Comparison of ENCODE assay signal across 9 cellular contexts in genomic region chr15:38853608-38854007, GRCh38.
DNase-seq lines count a peak whose midpoint lies in the region; ATAC-seq, FAIRE-seq and TF ChIP-seq lines count a peak whose summit lies in the region.
"Had no signal": no experiment of that assay in that cellular context is flagged by ENCODE, and none has a peak within 500 bp of the region (broad histone marks: within the 10 kb centered on the region; RNA-seq: fewer than 3 reads in every experiment).

No MANE protein-coding gene starts in this region.

- H3K27ac ChIP-seq in mesendoderm (ENCODE audit: low read depth, low read length), result no peak overlapping the region

- H2BK15ac ChIP-seq in mesendoderm (replicated peaks; ENCODE audit: low read depth), result no peak overlapping the region

- H3K27me3 ChIP-seq in mesendoderm (ENCODE audit: insufficient read depth, low read length, poor library complexity), result no peaks in the 10 kb centered on the region

- WGBS in mesendoderm (ENCODE audit: extremely low coverage, insufficient coverage, low lambda C conversion rate), result no CpG with 5 or more reads among the region's 1 CpG

- H2BK120ac ChIP-seq in mesendoderm (ENCODE audit: low read depth, low read length), result no peak overlapping the region

- no peaks in the 10 kb centered on the region for H3K36me3 ChIP-seq in mesendoderm (ENCODE audit: control insufficient read depth, insufficient read depth, low read length)

- no peaks in the 10 kb centered on the region for H3K79me2 ChIP-seq in mesendoderm (ENCODE audit: control insufficient read depth, insufficient read depth, low read length)

- H3K23ac ChIP-seq in mesendoderm (ENCODE audit: low read length), result no peak overlapping the region

- H2BK5ac ChIP-seq in mesendoderm (ENCODE audit: low read length), result no peak overlapping the region

- no peak overlapping the region for H4K5ac ChIP-seq in mesendoderm (ENCODE audit: low read length)

- no peak overlapping the region for H4K8ac ChIP-seq in mesendoderm (ENCODE audit: low read depth, low read length)

- no peak overlapping the region for H3K9ac ChIP-seq in mesendoderm (ENCODE audit: low read length)

- H3K79me1 ChIP-seq in mesendoderm (ENCODE audit: low read length), result no peaks in the 10 kb centered on the region

- no peak overlapping the region for H3K4me3 ChIP-seq in mesendoderm (ENCODE audit: low read length)

- no peak for FAIRE-seq in D721Med (lab: Jason Lieb, UNC)

- ATAC-seq in GM21737 (IDR thresholded peaks at IDR 0.05; ENCODE audit: unreplicated experiment), result no peak
- ATAC-seq: natural killer cell had no signal

- H3K56ac ChIP-seq in mesendoderm (ENCODE audit: low read length), result no peak overlapping the region

- no peak overlapping the region for H3K4ac ChIP-seq in mesendoderm (ENCODE audit: low read depth, low read length)

- H3K4me2 ChIP-seq in mesendoderm (ENCODE audit: low read length), result no peak overlapping the region

- no peaks in the 10 kb centered on the region for H3K4me1 ChIP-seq in mesendoderm (ENCODE audit: control insufficient read depth, low read depth, low read length)

- DNase-seq in D721Med (ENCODE audit: insufficient read length, low spot score), result no peak
- DNase-seq in LoVo (ENCODE audit: low spot score), result peak; percentile 13
- peak; percentile 7 for DNase-seq in activated effector memory CD4-positive, alpha-beta T cell treated with Interleukin-2 at 50 U/mL for 16 hours
- peak; percentile 74 for DNase-seq in mesendoderm
- DNase-seq in inferior parietal cortex (ENCODE audit: extremely low spot score), result no peak
- DNase-seq in NCI-H1436 (lab: John Stamatoyannopoulos, UW), result no peak
- DNase-seq in Ammon's horn (ENCODE audit: low spot score), result no peak
- DNase-seq: natural killer cell had no signal

- H2AK5ac ChIP-seq in mesendoderm (ENCODE audit: low read length), result no peak overlapping the region

- no peak overlapping the region for H3K18ac ChIP-seq in mesendoderm (ENCODE audit: low read length)

- peak; percentile 37 for TF ChIP-seq CTCF in D721Med (IDR thresholded peaks at IDR 0.05; ENCODE audit: insufficient read depth, missing control alignments)

Comparison
In these comparisons a context has a peak if more than half of its experiments do, and no peak if none do; other contexts are left out.
1. DNase-seq: peak in LoVo (single experiment), activated effector memory CD4-positive, alpha-beta T cell treated with Interleukin-2 at 50 U/mL for 16 hours (single experiment) and mesendoderm (single experiment); none in D721Med (single experiment), inferior parietal cortex (single experiment), NCI-H1436 (single experiment) and Ammon's horn (single experiment).